Comparison of ENCODE assay signal across 15 cellular contexts in genomic region chr21:15408089-15408488, GRCh38.
DNase-seq lines count a peak whose midpoint lies in the region; ATAC-seq and TF ChIP-seq lines count a peak whose summit lies in the region.
"Had no signal": no experiment of that assay in that cellular context is flagged by ENCODE, and none has a peak within 500 bp of the region (broad histone marks: within the 10 kb centered on the region; RNA-seq: fewer than 3 reads in every experiment).

No MANE protein-coding gene starts in this region.

- no peaks in the 10 kb centered on the region for H3K9me2 ChIP-seq in MM.1S (replicated peaks; ENCODE audit: insufficient read depth, low read length)

- H3K27me3 ChIP-seq in MM.1S (replicated peaks; ENCODE audit: insufficient read depth, low read length): peaks cover 22% of the 10 kb centered on the region; the same call in 1 of the 2 replicates
- H3K27me3 ChIP-seq: right atrium auricular region, stomach had no signal

- peaks cover 5% of the 10 kb centered on the region for H3K4me1 ChIP-seq in MM.1S (ENCODE audit: low read length)
- H3K4me1 ChIP-seq: right atrium auricular region, stomach had no signal

- no peak overlapping the region for H3K4me3 ChIP-seq in MM.1S (ENCODE audit: low read length)
- H3K4me3 ChIP-seq: right atrium auricular region, stomach had no signal

- TF ChIP-seq CTCF in MM.1S (IDR thresholded peaks at IDR 0.05; ENCODE audit: low read length): no peak

- peaks cover 6% of the 10 kb centered on the region for H3F3A ChIP-seq in MM.1S (ENCODE audit: insufficient read depth, low read length)

- 0 out of 2 replicates have a peak overlapping the region, but pooled peaks have one; percentile 7 for H3K4me2 ChIP-seq in MM.1S (ENCODE audit: low read depth, low read length)

- H3K9ac ChIP-seq in MM.1S (ENCODE audit: low read length): no peak overlapping the region

- peak; percentile 84 for ATAC-seq in GM18505 (IDR thresholded peaks at IDR 0.05; ENCODE audit: unreplicated experiment)
- peak; percentile 53 for ATAC-seq in GM19467 (IDR thresholded peaks at IDR 0.05; ENCODE audit: unreplicated experiment)
- peak; percentile 91 for ATAC-seq in HG02938 (IDR thresholded peaks at IDR 0.05; ENCODE audit: unreplicated experiment)
- no peak for ATAC-seq in GM21367 (IDR thresholded peaks at IDR 0.05; ENCODE audit: unreplicated experiment)
- no peak for ATAC-seq in esophagus mucosa
- ATAC-seq in Right ventricle myocardium inferior: no peak
- ATAC-seq: left lobe of liver; naive thymus-derived CD8-positive, alpha-beta T cell had no signal

- H3K27ac ChIP-seq in MM.1S (ENCODE audit: low read length): no peak overlapping the region
- H3K27ac ChIP-seq: right atrium auricular region, stomach had no signal

- no peaks in the 10 kb centered on the region for H3K79me2 ChIP-seq in MM.1S (ENCODE audit: low read length)

- H3K9me3 ChIP-seq in MM.1S (replicated peaks; ENCODE audit: insufficient read depth, low read length): no peaks in the 10 kb centered on the region
- H3K9me3 ChIP-seq: right atrium auricular region, stomach had no signal

- no peaks in the 10 kb centered on the region for H4K20me1 ChIP-seq in MM.1S (ENCODE audit: insufficient read depth, low read length)

- no peaks in the 10 kb centered on the region for H3K36me3 ChIP-seq in MM.1S (replicated peaks; ENCODE audit: insufficient read depth, low read length)
- H3K36me3 ChIP-seq: right atrium auricular region, stomach had no signal

- H2AFZ ChIP-seq in MM.1S (ENCODE audit: low read length): no peak overlapping the region

- peak; percentile 75 for DNase-seq in MM.1S
- no peak for DNase-seq in NCI-H1417 (lab: John Stamatoyannopoulos, UW)
- no peak for DNase-seq in Right ventricle myocardium inferior (ENCODE audit: missing footprints)
- DNase-seq: activated naive CD8-positive, alpha-beta T cell treated with anti-CD3 and anti-CD28 coated beads, Interleukin-2, amount 10 ng/mL, durations not matched to agents 7 days and 5 days; naive thymus-derived CD8-positive, alpha-beta T cell; NCI-H1694; SHP77; stomach had no signal

- no peak for TF ChIP-seq POLR2A in GM18505 (IDR thresholded peaks at IDR 0.05; ENCODE audit: borderline replicate concordance, extremely low read depth, insufficient read depth, insufficient read length)

- intact Hi-C loops in Right ventricle myocardium inferior (cut with DNase I): no loop called here

Comparison
In these comparisons a context has a peak if more than half of its experiments do, and no peak if none do; other contexts are left out.
1. ATAC-seq: peak in GM18505 (single experiment), GM19467 (single experiment) and HG02938 (single experiment); none in GM21367 (single experiment), esophagus mucosa (single experiment) and Right ventricle myocardium inferior (single experiment).